1 cellular context compared by ENCODE assay signal in the genomic region with DNA sequence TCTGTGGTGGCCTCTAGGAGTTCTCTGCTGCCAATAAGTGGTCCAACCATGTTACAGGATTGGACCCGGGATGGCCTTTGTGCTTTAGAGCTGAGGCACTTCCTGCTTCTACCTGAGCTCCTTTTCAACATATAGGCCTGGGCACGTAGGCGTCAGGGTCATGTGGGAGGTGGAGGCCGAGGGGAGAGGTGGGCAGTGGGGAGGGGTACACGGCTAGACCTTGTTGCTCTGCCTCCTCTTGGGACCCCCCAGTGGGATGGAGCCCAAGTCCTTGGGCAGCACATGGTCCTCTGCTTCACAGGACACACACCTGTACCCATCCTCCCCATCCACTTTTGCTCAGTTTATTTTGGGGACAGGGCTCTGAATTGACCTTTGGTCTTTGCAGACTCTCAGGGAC.
TF ChIP-seq lines count a peak whose summit lies in the region.

No MANE protein-coding gene starts in this region.

TF ChIP-seq in K562, 482 proteins besides CTCF, POLR2A, EP300 and RAD21:
- TF ChIP-seq MYNN (IDR thresholded peaks at IDR 0.05) (peak; percentile 87), MYNN (CRISPR knock-in tag; IDR thresholded peaks at IDR 0.05) (no peak), EHMT2 (IDR thresholded peaks at IDR 0.05) (no peak), ZNF77 (CRISPR knock-in tag; IDR thresholded peaks at IDR 0.05) (no peak), ZNF695 (CRISPR knock-in tag; IDR thresholded peaks at IDR 0.05) (no peak)
TF ChIP-seq in K562: peak in this region for 1.
